8 cellular contexts compared by ENCODE assay signal in the genomic region with DNA sequence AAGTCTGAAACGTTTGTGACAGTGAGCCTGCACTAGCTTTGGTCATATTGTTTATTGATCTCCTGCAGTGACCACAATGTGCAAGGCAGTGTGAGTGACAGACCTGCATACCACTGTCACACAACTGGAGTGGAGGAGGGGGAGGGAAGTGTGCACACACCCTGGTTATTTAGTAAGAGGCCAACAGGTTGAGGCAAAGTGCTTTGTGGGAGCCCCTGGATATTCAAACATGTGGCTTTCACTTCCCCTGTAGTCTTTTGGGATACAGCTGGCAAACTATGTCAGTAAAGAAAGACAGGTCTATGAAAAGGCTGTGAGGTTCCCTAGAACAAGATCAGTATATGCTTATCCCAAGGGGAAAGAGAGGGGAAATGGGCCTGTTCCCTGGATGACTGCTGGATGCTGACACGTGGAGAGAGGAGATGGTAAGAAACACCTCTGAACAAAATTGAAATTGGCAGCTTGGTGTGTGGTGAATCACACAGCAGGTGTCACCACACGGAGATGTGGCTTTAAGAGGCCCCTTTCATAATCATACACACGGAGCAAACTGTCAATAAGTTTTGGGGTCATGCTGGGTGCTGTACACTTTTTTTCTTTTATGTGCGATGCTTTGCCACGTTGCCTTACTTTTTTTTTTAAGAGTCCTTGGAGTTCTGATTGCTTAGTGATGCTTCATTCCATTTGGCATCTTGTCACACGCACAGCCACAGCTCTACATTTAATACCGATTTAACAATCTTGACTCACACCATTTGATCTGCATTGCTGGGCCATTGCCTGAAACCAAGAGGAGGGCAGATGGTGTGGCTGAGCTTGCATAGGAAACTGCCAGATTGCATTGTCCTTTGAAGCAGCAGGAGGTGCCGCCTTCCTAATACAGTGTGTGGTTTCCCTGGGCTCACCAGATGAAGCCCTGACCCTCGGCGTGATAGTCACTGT. TPM values are rescaled to one million over a fixed set of nuclear protein-coding genes. Genes with fewer than 3 reads are reported as not detected.
DNase-seq lines count a peak whose midpoint lies in the region; ATAC-seq and TF ChIP-seq lines count a peak whose summit lies in the region.

No MANE protein-coding gene starts in this region.

- no peaks in the 10 kb centered on the region for H4K20me1 ChIP-seq in neural progenitor cell (ENCODE audit: low read depth)

- intact Hi-C loops in activated naive CD4-positive, alpha-beta T cell treated with anti-CD3 and anti-CD28 coated beads for 36 hours (cut with micrococcal nuclease), result loop anchor here (2.0 kb wide), 1 partner anchor 37 kb away; no protein-coding TSS in a partner anchor

- no peaks in the 10 kb centered on the region for H3K27me3 ChIP-seq in neural progenitor cell

- peak overlapping the region; percentile 9 for H3K27ac Mint-ChIP-seq in activated naive CD4-positive, alpha-beta T cell treated with anti-CD3 and anti-CD28 coated beads for 36 hours
- H3K27ac Mint-ChIP-seq in WTC11 (peak overlapping the region; percentile 5; the same call in 1 of the 2 replicates), neural progenitor cell (peak overlapping the region; percentile 22), endothelial cell (ENCODE audit: unreplicated experiment) (no peak overlapping the region)

- no peaks in the 10 kb centered on the region for H3F3A ChIP-seq in neural progenitor cell (ENCODE audit: low read depth)

- no peaks in the 10 kb centered on the region for H3K27me3 Mint-ChIP-seq in activated naive CD4-positive, alpha-beta T cell treated with anti-CD3 and anti-CD28 coated beads for 36 hours (ENCODE audit: low read depth)
- H3K27me3 Mint-ChIP-seq in WTC11 (ENCODE audit: low read depth) (no peaks in the 10 kb centered on the region), neural progenitor cell (ENCODE audit: insufficient read depth, low read depth) (peaks cover 9% of the 10 kb centered on the region), endothelial cell (ENCODE audit: unreplicated experiment) (peaks cover 3% of the 10 kb centered on the region)

- H3K9me3 Mint-ChIP-seq in activated naive CD4-positive, alpha-beta T cell treated with anti-CD3 and anti-CD28 coated beads for 36 hours, result peaks cover 1% of the 10 kb centered on the region
- H3K9me3 Mint-ChIP-seq in WTC11 (peaks cover 4% of the 10 kb centered on the region), neural progenitor cell (no peaks in the 10 kb centered on the region), endothelial cell (ENCODE audit: unreplicated experiment) (no peaks in the 10 kb centered on the region)

- H3K4me3 Mint-ChIP-seq in activated naive CD4-positive, alpha-beta T cell treated with anti-CD3 and anti-CD28 coated beads for 36 hours, result no peak overlapping the region
- H3K4me3 Mint-ChIP-seq in WTC11 (no peak overlapping the region), neural progenitor cell (peak overlapping the region; percentile 6), endothelial cell (ENCODE audit: unreplicated experiment) (no peak overlapping the region)

- CTCF ChIA-PET in activated naive CD4-positive, alpha-beta T cell treated with anti-CD3 and anti-CD28 coated beads for 36 hours (lab: Charles Lee), result interaction anchor here (0.7 kb wide), 1 partner anchor 51 kb away, joined by 3 read pairs; no protein-coding TSS in a partner anchor
- CTCF ChIA-PET in WTC11 (lab: Charles Lee), result interaction anchor here (0.9 to 2.4 kb wide), 3 partner anchors 25 to 49 kb away, joined by 3 to 10 read pairs (median 4); a partner anchor contains a TSS

- H2AFZ ChIP-seq in neural progenitor cell (replicated peaks), result no peak overlapping the region

- no peaks in the 10 kb centered on the region for H3K36me3 ChIP-seq in neural progenitor cell

- H3K36me3 Mint-ChIP-seq in activated naive CD4-positive, alpha-beta T cell treated with anti-CD3 and anti-CD28 coated beads for 36 hours (ENCODE audit: low read depth), result no peaks in the 10 kb centered on the region
- H3K36me3 Mint-ChIP-seq in WTC11 (peaks cover 3% of the 10 kb centered on the region; the same call in 1 of the 2 replicates), neural progenitor cell (no peaks in the 10 kb centered on the region), endothelial cell (ENCODE audit: low read depth, unreplicated experiment) (no peaks in the 10 kb centered on the region)

- ATAC-seq in HG03175 (IDR thresholded peaks at IDR 0.05; ENCODE audit: unreplicated experiment) (peak; percentile 56), WTC11 (peak; percentile 46; the same call in 1 of the 2 replicates)

- H3K4me2 ChIP-seq in neural progenitor cell, result peak overlapping the region; percentile 35

- no peak overlapping the region for H3K4me3 ChIP-seq in neural progenitor cell

- H3K79me2 ChIP-seq in neural progenitor cell (ENCODE audit: low read depth), result no peaks in the 10 kb centered on the region

- H3K4me1 ChIP-seq in neural progenitor cell, result no peaks in the 10 kb centered on the region

- no peak overlapping the region for H3K27ac ChIP-seq in neural progenitor cell

- TF ChIP-seq CTCF in WTC11 (IDR thresholded peaks at IDR 0.05) (no peak), neural progenitor cell (IDR thresholded peaks at IDR 0.05) (no peak), endothelial cell (IDR thresholded peaks at IDR 0.05; ENCODE audit: unreplicated experiment) (no peak)

- no peaks in the 10 kb centered on the region for H3K9me3 ChIP-seq in neural progenitor cell (ENCODE audit: low read depth)

- peak; percentile 39 for DNase-seq in activated naive CD4-positive, alpha-beta T cell treated with anti-CD3 and anti-CD28 coated beads for 36 hours
- DNase-seq in activated naive CD4-positive, alpha-beta T cell treated with anti-CD3 and anti-CD28 coated beads, Interleukin-2, amount 50 U/mL, for 16 hours, result no peak
- DNase-seq in WTC11 (ENCODE audit: low spot score) (no peak), neural progenitor cell (ENCODE audit: low spot score) (peak; percentile 25), endothelial cell (ENCODE audit: low spot score) (no peak), epidermal melanocyte (ENCODE audit: insufficient read length, low spot score) (no peak), NCI-H187 treated with DMSO at 0.1 percent for 48 hours (lab: John Stamatoyannopoulos, UW) (no peak)

- no peak overlapping the region for H3K9ac ChIP-seq in neural progenitor cell

- POLR2A ChIA-PET in WTC11 (lab: Charles Lee), result no interaction called here

- H3K4me1 Mint-ChIP-seq in activated naive CD4-positive, alpha-beta T cell treated with anti-CD3 and anti-CD28 coated beads for 36 hours (ENCODE audit: low read depth), result peaks cover 17% of the 10 kb centered on the region
- H3K4me1 Mint-ChIP-seq in WTC11 (peaks cover 15% of the 10 kb centered on the region), neural progenitor cell (peaks cover 29% of the 10 kb centered on the region), endothelial cell (ENCODE audit: unreplicated experiment) (peaks cover 18% of the 10 kb centered on the region)

TF ChIP-seq in WTC11, 78 proteins besides CTCF, POLR2A, EP300 and RAD21:
- TF ChIP-seq, protein P1, sequence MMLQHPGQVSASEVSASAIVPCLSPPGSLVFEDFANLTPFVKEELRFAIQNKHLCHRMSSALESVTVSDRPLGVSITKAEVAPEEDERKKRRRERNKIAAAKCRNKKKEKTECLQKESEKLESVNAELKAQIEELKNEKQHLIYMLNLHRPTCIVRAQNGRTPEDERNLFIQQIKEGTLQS (CRISPR knock-in tag; conservative IDR thresholded peaks at IDR 0.05), result no peak
- TF ChIP-seq CREB1 (CRISPR knock-in tag; IDR thresholded peaks at IDR 0.05) (no peak), ZNF121 (CRISPR knock-in tag; IDR thresholded peaks at IDR 0.05) (0 out of 2 replicates have a peak, but pooled peaks have one; percentile 29)

RNA-seq across cellular contexts. Expression of a gene that starts 11.3 kb away (rescaled TPM):
- total RNA-seq in activated naive CD4-positive, alpha-beta T cell treated with anti-CD3 and anti-CD28 coated beads for 36 hours, result under 1 TPM; 0.81 to 0.89 TPM
- total RNA-seq in WTC11 (2021), result 4.1 to 4.4 TPM (median 4.1 TPM) in 3 replicates
- 0.58 and 2.4 TPM in 2 replicates for total RNA-seq in neural progenitor cell (ENCODE audit: low replicate concordance)
- total RNA-seq in endothelial cell (ENCODE audit: unreplicated experiment), result 3.0 TPM

RNA-seq across cellular contexts. Expression of a gene that starts 38.3 kb away (rescaled TPM):
- total RNA-seq in activated naive CD4-positive, alpha-beta T cell treated with anti-CD3 and anti-CD28 coated beads for 36 hours, result 1 to 10 TPM; 4.7 to 5.6 TPM
- 4.2 to 4.4 TPM (median 4.3 TPM) in 3 replicates for total RNA-seq in WTC11 (2021)
- total RNA-seq in neural progenitor cell (ENCODE audit: low replicate concordance), result 3.1 and 5.6 TPM in 2 replicates
- total RNA-seq in endothelial cell (ENCODE audit: unreplicated experiment), result 21.4 TPM

Comparison
In these comparisons a context has a peak if more than half of its experiments do, and no peak if none do; other contexts are left out.
1. DNase-seq: peak in activated naive CD4-positive, alpha-beta T cell treated with anti-CD3 and anti-CD28 coated beads for 36 hours (single experiment) and neural progenitor cell (single experiment); none in activated naive CD4-positive, alpha-beta T cell treated with anti-CD3 and anti-CD28 coated beads, Interleukin-2, amount 50 U/mL, for 16 hours (single experiment), WTC11 (single experiment), endothelial cell (single experiment), epidermal melanocyte (single experiment) and NCI-H187 treated with DMSO at 0.1 percent for 48 hours (single experiment).